In the genomic region with DNA sequence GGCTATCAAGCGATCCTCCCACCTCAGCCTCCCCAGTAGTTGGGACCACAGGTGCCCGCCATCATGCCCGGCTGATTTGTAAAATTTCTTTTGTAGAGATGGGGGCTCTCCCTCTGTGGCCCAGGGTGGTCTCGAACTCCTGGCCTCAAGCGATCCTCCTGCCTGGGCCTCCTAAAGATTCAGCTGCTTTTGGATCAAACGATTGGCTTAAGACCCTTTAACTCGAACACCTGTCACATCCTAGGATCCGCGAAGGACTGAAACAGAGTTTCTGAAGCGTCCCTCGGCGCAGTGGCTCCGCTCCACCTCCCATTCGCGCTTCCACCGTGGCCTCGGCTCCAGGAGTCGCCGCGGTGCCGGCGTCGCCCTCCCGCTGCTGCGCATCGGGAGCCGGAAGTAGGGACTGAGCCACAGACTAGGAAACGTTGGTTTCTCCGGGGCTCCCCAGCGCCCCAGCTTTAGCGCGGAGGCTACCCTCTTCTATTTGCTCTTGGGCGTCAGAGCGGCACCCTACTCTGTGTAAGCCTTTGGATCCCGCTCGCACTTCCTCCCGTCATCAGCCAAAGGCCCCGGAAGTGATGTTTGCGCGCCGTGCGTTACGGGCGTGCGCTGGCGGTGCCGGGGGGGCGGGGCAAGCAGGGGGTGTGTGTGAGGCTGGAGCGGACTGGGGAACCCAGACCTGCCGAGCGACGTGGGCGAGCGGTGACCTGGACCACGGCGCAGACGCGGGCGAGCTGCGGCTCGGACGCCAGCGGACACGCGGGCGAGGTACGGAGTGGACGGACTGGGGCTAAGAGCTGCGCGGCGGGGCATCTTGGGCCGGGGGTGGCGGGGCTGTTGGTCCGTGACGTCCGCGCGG, we compare ENCODE assay signal across 8 cellular contexts. TPM values are rescaled to one million over a fixed set of nuclear protein-coding genes. Genes with fewer than 3 reads are reported as not detected.
DNase-seq lines count a peak whose midpoint lies in the region; ATAC-seq and TF ChIP-seq lines count a peak whose summit lies in the region.

No MANE protein-coding gene starts in this region.

- TF ChIP-seq EP300 in esophagus muscularis mucosa (IDR thresholded peaks at IDR 0.05): no peak

- H3K27me3 Mint-ChIP-seq in activated T-cell treated with anti-CD3 and anti-CD28 coated beads, Interleukin-2, amount 50 U/mL, for 4 hours (ENCODE audit: low read depth): no peaks in the 10 kb centered on the region

- H3K9ac ChIP-seq in PC-3 (ENCODE audit: low read length): peak overlapping the region; percentile 92

- peak; percentile 95 for ATAC-seq in GM21717 (IDR thresholded peaks at IDR 0.05; ENCODE audit: unreplicated experiment)
- peak; percentile 88 for ATAC-seq in PC-3
- ATAC-seq in activated T-cell treated with anti-CD3 and anti-CD28 coated beads, Interleukin-2, amount 50 U/mL, for 4 hours: peak; percentile 99

- H3K9me2 ChIP-seq in PC-3 (replicated peaks; ENCODE audit: low read length): no peaks in the 10 kb centered on the region

- peak overlapping the region; percentile 81 for H3K4me3 ChIP-seq in Jurkat, Clone E6-1 (ENCODE audit: low read length)
- H3K4me3 ChIP-seq in PC-3 (ENCODE audit: low read length): peak overlapping the region; percentile 94
- peak overlapping the region; percentile 72 to 98 (median 88) for H3K4me3 ChIP-seq in esophagus muscularis mucosa
- H3K4me3 ChIP-seq in muscle layer of duodenum (ENCODE audit: low read depth in 1 of 2, low read length in 2 of 2): peak overlapping the region; percentile 79 to 91

- TF ChIP-seq POLR2A in esophagus muscularis mucosa (IDR thresholded peaks at IDR 0.05; ENCODE audit: low read depth): peak; percentile 90

- intact Hi-C loops in PC-3 (cut with micrococcal nuclease) (loop anchor here (2.0 kb wide), 2 partner anchors 27 to 59 kb away; a partner anchor contains a TSS), esophagus muscularis mucosa (cut with DNase I) (loop anchor here (5.0 kb wide), 1 partner anchor 56 kb away; no protein-coding TSS in a partner anchor)

- peak overlapping the region; percentile 96 for H2AFZ ChIP-seq in PC-3 (ENCODE audit: low read length)

- peaks cover 31% of the 10 kb centered on the region for H3K4me1 Mint-ChIP-seq in activated T-cell treated with anti-CD3 and anti-CD28 coated beads, Interleukin-2, amount 50 U/mL, for 4 hours (ENCODE audit: low read depth)

- DNase-seq in DMS153 treated with DMSO at 0.1 percent for 48 hours (lab: John Stamatoyannopoulos, UW; ENCODE audit: unreplicated experiment) (peak; percentile 77), PC-3 (peak; percentile 96), esophagus muscularis mucosa (ENCODE audit: extremely low spot score) (peak; percentile 100)
- peak; percentile 83 for DNase-seq in Jurkat, Clone E6-1 (ENCODE audit: low read depth, low spot score)
- peak; percentile 94 for DNase-seq in activated T-cell treated with anti-CD3 and anti-CD28 coated beads, Interleukin-2, amount 50 U/mL, for 4 hours
- DNase-seq in stimulated activated CD8-positive, alpha-beta memory T cell treated with anti-CD3 and anti-CD28 coated beads, Interleukin-7, amount 100 ng/mL, for 24 hours (ENCODE audit: low read depth): peak; percentile 94

- H3K27me3 ChIP-seq in PC-3 (ENCODE audit: low read length) (no peaks in the 10 kb centered on the region), esophagus muscularis mucosa (no peaks in the 10 kb centered on the region), muscle layer of duodenum (ENCODE audit: low read depth, low read length) (no peaks in the 10 kb centered on the region)

- H3K4me2 ChIP-seq in PC-3 (ENCODE audit: low read length): peak overlapping the region; percentile 86

- no peaks in the 10 kb centered on the region for H3K36me3 ChIP-seq in PC-3 (ENCODE audit: low read depth, low read length)
- no peaks in the 10 kb centered on the region for H3K36me3 ChIP-seq in esophagus muscularis mucosa
- no peaks in the 10 kb centered on the region for H3K36me3 ChIP-seq in muscle layer of duodenum (ENCODE audit: control insufficient read depth in 1 of 2, insufficient read depth in 2 of 2, low read length in 2 of 2)

- peak overlapping the region; percentile 89 for H3K4me3 Mint-ChIP-seq in activated T-cell treated with anti-CD3 and anti-CD28 coated beads, Interleukin-2, amount 50 U/mL, for 4 hours

- WGBS in esophagus muscularis mucosa: 17% methylated on average over 15 of the region's 78 CpGs

- no peaks in the 10 kb centered on the region for H3K9me3 ChIP-seq in PC-3 (ENCODE audit: low read length)
- H3K9me3 ChIP-seq in esophagus muscularis mucosa: no peaks in the 10 kb centered on the region
- no peaks in the 10 kb centered on the region for H3K9me3 ChIP-seq in muscle layer of duodenum (ENCODE audit: control insufficient read depth in 1 of 2, low read length in 2 of 2)

- H4K20me1 ChIP-seq in PC-3 (ENCODE audit: low read length): no peaks in the 10 kb centered on the region

- no peaks in the 10 kb centered on the region for H3F3A ChIP-seq in PC-3 (ENCODE audit: low read length, unreplicated experiment)

- H3K4me1 ChIP-seq in PC-3 (ENCODE audit: insufficient read depth, low read length) (peaks cover 21% of the 10 kb centered on the region), esophagus muscularis mucosa (peaks cover 11 to 37% (median 23%) of the 10 kb centered on the region in 4 donors), muscle layer of duodenum (ENCODE audit: control insufficient read depth in 1 of 2, insufficient read depth in 2 of 2, low read length in 2 of 2) (peaks cover 0 to 10% of the 10 kb centered on the region in 2 donors)

- H3K36me3 Mint-ChIP-seq in activated T-cell treated with anti-CD3 and anti-CD28 coated beads, Interleukin-2, amount 50 U/mL, for 4 hours (ENCODE audit: insufficient read depth): no peaks in the 10 kb centered on the region

- BruUV-seq in PC-3 (replicated peaks; lab: Mats Ljungman, UMichigan): TSS peak; percentile 93

- POLR2A ChIA-PET in PC-3 (lab: Charles Lee; ENCODE audit: unreplicated experiment): interaction anchor here (0.6 kb wide), 1 partner anchor 31 kb away, joined by 3 read pairs; no protein-coding TSS in a partner anchor

- peak overlapping the region; percentile 61 for H3K27ac ChIP-seq in PC-3 (ENCODE audit: low read length)
- peak overlapping the region; percentile 95 to 100 (median 98) for H3K27ac ChIP-seq in esophagus muscularis mucosa (replicated peaks in 1 of 4)
- H3K27ac ChIP-seq in muscle layer of duodenum (ENCODE audit: low read length): peak overlapping the region; percentile 96

- no peaks in the 10 kb centered on the region for H3K9me3 Mint-ChIP-seq in activated T-cell treated with anti-CD3 and anti-CD28 coated beads, Interleukin-2, amount 50 U/mL, for 4 hours

- CTCF ChIA-PET in PC-3 (lab: Charles Lee): no interaction called here

- TF ChIP-seq CTCF in PC-3 (conservative IDR thresholded peaks at IDR 0.05; ENCODE audit: low read depth, low read length) (no peak), esophagus muscularis mucosa (IDR thresholded peaks at IDR 0.05) (no peak)

- peaks cover 58% of the 10 kb centered on the region for H3K79me2 ChIP-seq in PC-3 (ENCODE audit: low read length)

RNA-seq across cellular contexts. Expression of a gene that starts 53.0 kb away (rescaled TPM):
- 9.6 TPM for polyA plus RNA-seq in Jurkat, Clone E6-1 (2012; ENCODE audit: insufficient read depth, insufficient read length)
- 5.5 and 7.4 TPM in 2 replicates for total RNA-seq in PC-3 (2014; rRNA removed)
- total RNA-seq in activated T-cell treated with anti-CD3 and anti-CD28 coated beads, Interleukin-2, amount 50 U/mL, for 4 hours: 1 to 10 TPM; 3.1 to 3.9 (median 3.6) TPM
- 10 to 100 TPM in 3 of 4 donors, 1 to 10 TPM in 1; 9.4 to 22.5 (median 15.1) TPM for total RNA-seq in esophagus muscularis mucosa

RNA-seq across cellular contexts. Expression of a gene that starts 58.8 kb away (rescaled TPM):
- polyA plus RNA-seq in Jurkat, Clone E6-1 (2012; ENCODE audit: insufficient read depth, insufficient read length): 22.6 TPM
- 19.8 and 20.8 TPM in 2 replicates for total RNA-seq in PC-3 (2014; rRNA removed)
- 10 to 100 TPM; 18.4 to 21.3 (median 18.8) TPM for total RNA-seq in activated T-cell treated with anti-CD3 and anti-CD28 coated beads, Interleukin-2, amount 50 U/mL, for 4 hours
- total RNA-seq in esophagus muscularis mucosa: 10 to 100 TPM; 34.3 to 45.4 (median 37.1) TPM

Comparison
In these comparisons a context has a peak if more than half of its experiments do, and no peak if none do; other contexts are left out.
1. Peak in every context shown above with its lines: DNase-seq, ATAC-seq, H3K4me3 ChIP-seq and H3K27ac ChIP-seq.